In genomic region chr17:82594571-82594970, GRCh38 we compare ENCODE assay signal across 18 cellular contexts. TPM values are rescaled to one million over a fixed set of nuclear protein-coding genes. Genes with fewer than 3 reads are reported as not detected.
DNase-seq lines count a peak whose midpoint lies in the region; TF ChIP-seq lines count a peak whose summit lies in the region.
"Had no signal": no experiment of that assay in that cellular context is flagged by ENCODE, and none has a peak within 500 bp of the region (broad histone marks: within the 10 kb centered on the region; RNA-seq: fewer than 3 reads in every experiment).

No MANE protein-coding gene starts in this region.

- H3K27me3 ChIP-seq in BLaER1 treated with 17β-estradiol and CSF1 and Interleukin-3, amounts not matched to agents 10 nM and 100 nM = no peaks in the 10 kb centered on the region
- no peaks in the 10 kb centered on the region for H3K27me3 ChIP-seq in CD8-positive, alpha-beta memory T cell (ENCODE audit: insufficient read depth, low read length, poor library complexity, severe bottlenecking)
- H3K27me3 ChIP-seq in transverse colon (no peaks in the 10 kb centered on the region), Caco-2 (replicated peaks; ENCODE audit: control insufficient read depth, insufficient read depth, low read length) (no peaks in the 10 kb centered on the region)
- H3K27me3 ChIP-seq: upper lobe of right lung had no signal

- peak overlapping the region in 1 of 10 experiments; percentile 64; a peak in 1 of 20 replicates for H3K4me3 ChIP-seq in BLaER1 treated with 17β-estradiol and CSF1 and Interleukin-3, amounts not matched to agents 10 nM and 100 nM
- H3K4me3 ChIP-seq in CD8-positive, alpha-beta memory T cell (ENCODE audit: low read length) = no peak overlapping the region
- H3K4me3 ChIP-seq in transverse colon (no peak overlapping the region), Caco-2 (ENCODE audit: low read depth, low read length) (no peak overlapping the region)

- in situ Hi-C loops in transverse colon (cut with MboI; ENCODE audit: low pct_ligation_motif_present in 1 of 4, low pct_unique_long_range_greater_than_20kb in 1 of 4, low sequenced_read_pairs in 3 of 4) = no loop called here
- in situ Hi-C loops in ACHN (cut with HindIII; ENCODE audit: low pct_ligation_motif_present, low pct_unique_long_range_greater_than_20kb, low sequenced_read_pairs) = no loop called here

- TF ChIP-seq EP300 in transverse colon (IDR thresholded peaks at IDR 0.05; ENCODE audit: low read depth) = no peak

- H4K20me1 ChIP-seq in BLaER1 treated with 17β-estradiol and CSF1 and Interleukin-3, amounts not matched to agents 10 nM and 100 nM = peaks cover 0 to 27% (median 13%) of the 10 kb centered on the region in 11 experiments; a peak in 16 of 22 replicates

- peak overlapping the region in 6 of 7 donors; percentile 27 to 71 (median 52) for H3K4me3 Mint-ChIP-seq in CD8-positive, alpha-beta memory T cell
- peak overlapping the region; percentile 72 for H3K4me3 Mint-ChIP-seq in activated T-helper 2 cell treated with anti-CD3 and anti-CD28 coated beads, Interferon-gamma antibody, Interleukin-2, Interleukin-4, amounts not matched to agents 10 μg/mL and 5 μg/mL and 100 μg/mL, durations not matched to agents 14 hours and 24 hours and 36 hours (ENCODE audit: low read depth)
- H3K4me3 Mint-ChIP-seq in mesothelial cell of epicardium (peak overlapping the region; percentile 49), Caco-2 (ENCODE audit: unreplicated experiment) (no peak overlapping the region)

- no peaks in the 10 kb centered on the region for H3K9me3 ChIP-seq in BLaER1 treated with 17β-estradiol and CSF1 and Interleukin-3, amounts not matched to agents 10 nM and 100 nM (replicated peaks in 1 of 11)
- H3K9me3 ChIP-seq in CD8-positive, alpha-beta memory T cell (ENCODE audit: low read length) = no peaks in the 10 kb centered on the region
- H3K9me3 ChIP-seq in transverse colon = no peaks in the 10 kb centered on the region
- H3K9me3 ChIP-seq in Caco-2 = no peaks in the 10 kb centered on the region
- H3K9me3 ChIP-seq: upper lobe of right lung had no signal

- peaks cover 0 to 19% (median 0%) of the 10 kb centered on the region in 3 donors for H3K36me3 Mint-ChIP-seq in CD8-positive, alpha-beta memory T cell
- peaks cover 42% of the 10 kb centered on the region for H3K36me3 Mint-ChIP-seq in activated T-helper 2 cell treated with anti-CD3 and anti-CD28 coated beads, Interferon-gamma antibody, Interleukin-2, Interleukin-4, amounts not matched to agents 10 μg/mL and 5 μg/mL and 100 μg/mL, durations not matched to agents 14 hours and 24 hours and 36 hours (ENCODE audit: low read depth)
- H3K36me3 Mint-ChIP-seq in mesothelial cell of epicardium = peaks cover 14% of the 10 kb centered on the region
- H3K36me3 Mint-ChIP-seq in Caco-2 (ENCODE audit: insufficient read depth, unreplicated experiment) = peaks cover 86% of the 10 kb centered on the region

- DNase-seq in CD8-positive, alpha-beta memory T cell = no peak
- no peak for DNase-seq in activated T-helper 2 cell treated with anti-CD3 and anti-CD28 coated beads, Interferon-gamma antibody, Interleukin-2, Interleukin-4, amounts not matched to agents 10 μg/mL and 5 μg/mL and 100 μg/mL, durations not matched to agents 14 hours and 24 hours and 36 hours (ENCODE audit: low spot score)
- DNase-seq in mesothelial cell of epicardium (ENCODE audit: low spot score in 2 of 2, unreplicated experiment in 2 of 2) (no peak), DMS 273 (lab: John Stamatoyannopoulos, UW; ENCODE audit: unreplicated experiment) (no peak), transverse colon (no peak), ACHN (no peak), Caco-2 (no peak)
- DNase-seq: caudate nucleus; DMS79; effector memory CD4-positive, alpha-beta T cell; left cardiac atrium; NCI-H2029 treated with DMSO at 0.1 percent for 48 hours; NCI-H524; stimulated activated CD4-positive, alpha-beta T cell treated with anti-CD3 and anti-CD28 coated beads, Interleukin-2, amount 100 ng/mL, for 48 hours; stimulated activated CD8-positive, alpha-beta memory T cell treated with anti-CD3 and anti-CD28 coated beads, Interleukin-4, amount 100 ng/mL, for 48 hours; upper lobe of right lung had no signal

- peaks cover 40 to 74% (median 56%) of the 10 kb centered on the region in 11 experiments for H3K36me3 ChIP-seq in BLaER1 treated with 17β-estradiol and CSF1 and Interleukin-3, amounts not matched to agents 10 nM and 100 nM
- peaks cover 6% of the 10 kb centered on the region for H3K36me3 ChIP-seq in CD8-positive, alpha-beta memory T cell (ENCODE audit: insufficient read depth, low read length)
- H3K36me3 ChIP-seq in transverse colon (no peaks in the 10 kb centered on the region), Caco-2 (ENCODE audit: control insufficient read depth, insufficient read depth, low read length) (peaks cover 5% of the 10 kb centered on the region)

- no peaks in the 10 kb centered on the region for H3K27me3 Mint-ChIP-seq in CD8-positive, alpha-beta memory T cell
- H3K27me3 Mint-ChIP-seq in activated T-helper 2 cell treated with anti-CD3 and anti-CD28 coated beads, Interferon-gamma antibody, Interleukin-2, Interleukin-4, amounts not matched to agents 10 μg/mL and 5 μg/mL and 100 μg/mL, durations not matched to agents 14 hours and 24 hours and 36 hours (ENCODE audit: low read depth) = no peaks in the 10 kb centered on the region
- H3K27me3 Mint-ChIP-seq in mesothelial cell of epicardium (ENCODE audit: low read depth) (no peaks in the 10 kb centered on the region), Caco-2 (ENCODE audit: insufficient read depth, unreplicated experiment) (no peaks in the 10 kb centered on the region)

- POLR2A ChIA-PET in CD8-positive, alpha-beta memory T cell (lab: Charles Lee) = no interaction called here
- POLR2A ChIA-PET in Caco-2 (lab: Charles Lee) = no interaction called here

- TF ChIP-seq POLR2A in transverse colon (IDR thresholded peaks at IDR 0.05) = no peak

- no peaks in the 10 kb centered on the region for H3K9me3 Mint-ChIP-seq in CD8-positive, alpha-beta memory T cell
- no peaks in the 10 kb centered on the region for H3K9me3 Mint-ChIP-seq in activated T-helper 2 cell treated with anti-CD3 and anti-CD28 coated beads, Interferon-gamma antibody, Interleukin-2, Interleukin-4, amounts not matched to agents 10 μg/mL and 5 μg/mL and 100 μg/mL, durations not matched to agents 14 hours and 24 hours and 36 hours
- H3K9me3 Mint-ChIP-seq in mesothelial cell of epicardium (no peaks in the 10 kb centered on the region), Caco-2 (ENCODE audit: unreplicated experiment) (no peaks in the 10 kb centered on the region)

- CTCF ChIA-PET in CD8-positive, alpha-beta memory T cell (lab: Charles Lee) = no interaction called here
- CTCF ChIA-PET in Caco-2 (lab: Charles Lee) = interaction anchor here (0.6 kb wide), 1 partner anchor 37 kb away, joined by 4 read pairs; no protein-coding TSS in a partner anchor

- H3K4me1 Mint-ChIP-seq in CD8-positive, alpha-beta memory T cell = peaks cover 23 to 40% (median 34%) of the 10 kb centered on the region in 3 donors
- peaks cover 28% of the 10 kb centered on the region for H3K4me1 Mint-ChIP-seq in activated T-helper 2 cell treated with anti-CD3 and anti-CD28 coated beads, Interferon-gamma antibody, Interleukin-2, Interleukin-4, amounts not matched to agents 10 μg/mL and 5 μg/mL and 100 μg/mL, durations not matched to agents 14 hours and 24 hours and 36 hours (ENCODE audit: low read depth)
- H3K4me1 Mint-ChIP-seq in mesothelial cell of epicardium (peaks cover 24% of the 10 kb centered on the region), Caco-2 (ENCODE audit: low read depth, unreplicated experiment) (peaks cover 11% of the 10 kb centered on the region)

- H3K4me1 ChIP-seq in BLaER1 treated with 17β-estradiol and CSF1 and Interleukin-3, amounts not matched to agents 10 nM and 100 nM = peaks cover 81 to 98% (median 88%) of the 10 kb centered on the region in 10 experiments
- peaks cover 37% of the 10 kb centered on the region for H3K4me1 ChIP-seq in CD8-positive, alpha-beta memory T cell (ENCODE audit: insufficient read depth, low read length)
- H3K4me1 ChIP-seq in transverse colon (peaks cover 18 to 57% (median 46%) of the 10 kb centered on the region in 4 donors), Caco-2 (no peaks in the 10 kb centered on the region)

- peak overlapping the region; percentile 91 to 100 (median 99) for H3K4me2 ChIP-seq in BLaER1 treated with 17β-estradiol and CSF1 and Interleukin-3, amounts not matched to agents 10 nM and 100 nM

- BruUV-seq in Caco-2 (replicated peaks; lab: Mats Ljungman, UMichigan) = no TSS peak

- TF ChIP-seq CTCF in mesothelial cell of epicardium (IDR thresholded peaks at IDR 0.05; ENCODE audit: unreplicated experiment) = no peak
- TF ChIP-seq CTCF in transverse colon (IDR thresholded peaks at IDR 0.05) = no peak
- TF ChIP-seq CTCF in Caco-2 (IDR thresholded peaks at IDR 0.05; ENCODE audit: insufficient read depth in 1 of 2, low read depth in 1 of 2, low read length in 1 of 2, severe bottlenecking in 1 of 2, unreplicated experiment in 1 of 2) = no peak

- peak overlapping the region in 7 of 11 experiments; percentile 33 to 99 (median 98); a peak in 11 of 22 replicates for H3K27ac ChIP-seq in BLaER1 treated with 17β-estradiol and CSF1 and Interleukin-3, amounts not matched to agents 10 nM and 100 nM
- H3K27ac ChIP-seq in CD8-positive, alpha-beta memory T cell (ENCODE audit: low read depth, low read length) = no peak overlapping the region
- H3K27ac ChIP-seq in transverse colon = peak overlapping the region in 2 of 4 donors; percentile 86 to 91

- peak overlapping the region in 6 of 8 donors; percentile 36 to 93 (median 62) for H3K27ac Mint-ChIP-seq in CD8-positive, alpha-beta memory T cell
- peak overlapping the region; percentile 42 for H3K27ac Mint-ChIP-seq in activated T-helper 2 cell treated with anti-CD3 and anti-CD28 coated beads, Interferon-gamma antibody, Interleukin-2, Interleukin-4, amounts not matched to agents 10 μg/mL and 5 μg/mL and 100 μg/mL, durations not matched to agents 14 hours and 24 hours and 36 hours
- H3K27ac Mint-ChIP-seq in mesothelial cell of epicardium (peak overlapping the region; percentile 96), Caco-2 (ENCODE audit: unreplicated experiment) (no peak overlapping the region)

- intact Hi-C loops in activated T-helper 2 cell treated with anti-CD3 and anti-CD28 coated beads, Interferon-gamma antibody, Interleukin-2, Interleukin-4, amounts not matched to agents 10 μg/mL and 5 μg/mL and 100 μg/mL, durations not matched to agents 14 hours and 24 hours and 36 hours (cut with micrococcal nuclease) = no loop called here
- intact Hi-C loops in transverse colon (cut with DNase I; ENCODE audit: low total_unique reads) = no loop called here
- intact Hi-C loops in Caco-2 (cut with micrococcal nuclease; ENCODE audit: unreplicated experiment) = no loop called here

- peak overlapping the region in 5 of 11 experiments; percentile 9 to 89 (median 83); a peak in 6 of 22 replicates for H3K9ac ChIP-seq in BLaER1 treated with 17β-estradiol and CSF1 and Interleukin-3, amounts not matched to agents 10 nM and 100 nM
- H3K9ac ChIP-seq: parathyroid adenoma had no signal

- WGBS in transverse colon (ENCODE audit: low coverage in 1 of 2), 2 donors = 89 to 97% methylated on average over 7 to 11 of the region's 11 CpGs

RNA-seq across cellular contexts. Expression of gene WDR45B, which starts 53.7 kb away (rescaled TPM):
- total RNA-seq in CD8-positive, alpha-beta memory T cell = 10 to 100 TPM; 49.1 to 50.1 TPM
- 41.9 TPM for polyA plus RNA-seq in CD8-positive, alpha-beta memory T cell
- 63.1 and 66.9 TPM in 2 replicates for total RNA-seq in activated T-helper 2 cell treated with anti-CD3 and anti-CD28 coated beads, Interferon-gamma antibody, Interleukin-2, Interleukin-4, amounts not matched to agents 10 μg/mL and 5 μg/mL and 100 μg/mL, durations not matched to agents 14 hours and 24 hours and 36 hours
- total RNA-seq in mesothelial cell of epicardium (90.2 to 93.3 TPM (median 92.3 TPM) in 3 replicates), transverse colon (100 to 1,000 TPM in 1 of 4 donors, 10 to 100 TPM in 3; 68.1 to 108 (median 83.6) TPM), Caco-2 (2022) (106 and 110 TPM in 2 replicates)
